In the genomic region with DNA sequence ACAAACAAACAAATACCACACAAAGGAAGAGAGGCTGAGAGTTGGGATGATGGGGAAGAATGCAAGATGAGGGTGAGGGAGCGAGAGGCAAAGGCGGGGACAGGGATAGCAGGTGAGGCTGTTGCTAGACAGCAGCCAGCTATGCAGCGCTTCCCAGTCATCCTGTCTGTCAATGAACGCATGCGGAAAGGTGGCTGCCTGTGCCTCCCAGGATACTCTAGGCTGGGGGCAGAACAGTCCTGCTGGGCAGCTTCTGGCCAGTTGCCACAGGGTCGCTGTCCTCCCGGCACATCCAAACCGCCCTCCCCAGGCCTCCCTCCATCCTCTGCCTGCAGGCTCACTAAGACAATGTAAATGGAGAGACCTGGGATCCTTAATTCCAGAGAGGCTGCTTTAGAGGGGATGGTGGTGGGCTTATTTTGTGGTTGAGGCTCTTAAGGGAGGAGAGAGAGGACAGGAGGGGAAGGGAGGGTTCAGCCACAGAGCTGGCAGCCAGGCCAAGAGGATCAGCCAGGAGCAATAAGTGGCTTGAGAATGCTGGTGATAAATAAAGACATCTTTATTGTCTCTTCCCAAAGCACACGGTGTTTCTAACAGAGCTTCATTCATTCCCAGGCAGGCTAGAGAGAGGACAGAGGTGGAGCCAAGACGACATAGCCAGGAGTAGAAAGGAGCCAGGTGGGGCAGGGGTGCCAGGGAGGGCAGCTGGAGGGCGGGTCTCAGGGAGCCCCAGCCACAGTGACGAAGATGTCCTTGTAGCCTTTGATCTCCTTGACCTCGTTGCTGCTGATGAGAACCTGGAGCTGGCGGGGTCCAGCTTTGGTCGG, we compare ENCODE assay signal across 21 cellular contexts. TPM values are rescaled to one million over a fixed set of nuclear protein-coding genes. Genes with fewer than 3 reads are reported as not detected.
DNase-seq lines count a peak whose midpoint lies in the region; ATAC-seq and TF ChIP-seq lines count a peak whose summit lies in the region.
"Had no signal": no experiment of that assay in that cellular context is flagged by ENCODE, and none has a peak within 500 bp of the region (broad histone marks: within the 10 kb centered on the region; RNA-seq: fewer than 3 reads in every experiment).

No MANE protein-coding gene starts in this region.

- no peak for ATAC-seq in Right ventricle myocardium inferior
- peak in 1 of 4 donors; percentile 15 for ATAC-seq in psoas muscle
- ATAC-seq in HG03442 (IDR thresholded peaks at IDR 0.05; ENCODE audit: unreplicated experiment): no peak
- ATAC-seq in GM18870 (IDR thresholded peaks at IDR 0.05; ENCODE audit: unreplicated experiment): no peak
- ATAC-seq: CD8-positive, alpha-beta T cell; HepG2; PC-3 had no signal

- H3K4me3 ChIP-seq in right atrium auricular region: no peak overlapping the region
- no peak overlapping the region for H3K4me3 ChIP-seq in psoas muscle

- DNase-seq in right atrium auricular region (ENCODE audit: low spot score) (peak; percentile 48), Right ventricle myocardium inferior (ENCODE audit: missing footprints) (no peak), islet precursor cell (peak; percentile 50), psoas muscle (no peak), AG20443 (ENCODE audit: low spot score) (no peak), SKM-1 (lab: John Stamatoyannopoulos, UW; ENCODE audit: unreplicated experiment) (no peak)
- DNase-seq: 8988T; BE2C; CD8-positive, alpha-beta T cell; H7; KBM-7; NCI-H1417; NCI-H187; NCI-H2107; NCI-H510A; PC-3; RPMI8226; SIG-M5 had no signal

- H3K27me3 ChIP-seq in right atrium auricular region (no peaks in the 10 kb centered on the region), psoas muscle (ENCODE audit: insufficient read depth in 3 of 3, low read length in 2 of 3) (no peaks in the 10 kb centered on the region)
- H3K27me3 ChIP-seq: BE2C had no signal

- H3K4me1 ChIP-seq in right atrium auricular region (peaks cover 0 to 7% of the 10 kb centered on the region in 2 donors), psoas muscle (peaks cover 34% of the 10 kb centered on the region)
- H3K4me1 ChIP-seq: BE2C had no signal

- no peaks in the 10 kb centered on the region for H3K36me3 ChIP-seq in right atrium auricular region
- H3K36me3 ChIP-seq in psoas muscle (ENCODE audit: insufficient read depth in 1 of 2, low read depth in 1 of 2): no peaks in the 10 kb centered on the region
- H3K36me3 ChIP-seq: BE2C had no signal

- no peaks in the 10 kb centered on the region for H3K9me3 ChIP-seq in right atrium auricular region
- H3K9me3 ChIP-seq in psoas muscle: peaks cover 3% of the 10 kb centered on the region
- H3K9me3 ChIP-seq: BE2C had no signal

- TF ChIP-seq CTCF in right atrium auricular region (IDR thresholded peaks at IDR 0.05): no peak
- TF ChIP-seq CTCF in psoas muscle (IDR thresholded peaks at IDR 0.05): no peak

- 48 to 58% (median 53%) methylated on average over 15 of the region's 15 CpGs for WGBS in psoas muscle, 3 donors

- H3K27ac ChIP-seq in right atrium auricular region (no peak overlapping the region), psoas muscle (peak overlapping the region; percentile 23)

- intact Hi-C loops in Right ventricle myocardium inferior (cut with DNase I) (no loop called here), psoas muscle (cut with DNase I) (no loop called here)

RNA-seq across cellular contexts. Expression of gene TGM5, which starts 9.2 kb away (rescaled TPM):
- total RNA-seq in right atrium auricular region (under 1 TPM in 1 of 2 donors, not detected in 1; 0.15 TPM), Right ventricle myocardium inferior (not detected), psoas muscle (under 1 TPM in 1 of 4 donors, not detected in 3; 0.78 TPM)
- polyA plus RNA-seq in psoas muscle: under 1 TPM in 2 of 3 donors, not detected in 1; 0.03 to 0.06 TPM
- total RNA-seq: CD8-positive, alpha-beta T cell; H7; PC-3 had no signal

RNA-seq across cellular contexts. Expression of gene TGM7, which starts 26.1 kb away (rescaled TPM):
- total RNA-seq in right atrium auricular region (not detected), Right ventricle myocardium inferior (not detected), psoas muscle (1 to 10 TPM in 1 of 4 donors, under 1 TPM in 1, not detected in 2; 0.86 to 4.8 TPM)
- under 1 TPM; 0.08 to 0.14 (median 0.11) TPM for polyA plus RNA-seq in psoas muscle
- total RNA-seq: CD8-positive, alpha-beta T cell; H7; HepG2; PC-3 had no signal
- polyA plus RNA-seq: HepG2 had no signal

RNA-seq across cellular contexts. Expression of gene LCMT2, which starts 54.4 kb away (rescaled TPM):
- total RNA-seq in right atrium auricular region: 1 to 10 TPM; 4.4 to 8.6 TPM
- total RNA-seq in Right ventricle myocardium inferior: 6.0 TPM
- 1 to 10 TPM; 4.1 to 6.8 (median 5.8) TPM for total RNA-seq in psoas muscle
- 1 to 10 TPM; 2.6 to 7.8 (median 2.7) TPM for polyA plus RNA-seq in psoas muscle

RNA-seq across cellular contexts. Expression of gene EPB42, which starts 55.1 kb away (rescaled TPM):
- 1 to 10 TPM; 1.1 TPM for total RNA-seq in right atrium auricular region
- 0.57 TPM for total RNA-seq in Right ventricle myocardium inferior
- under 1 TPM in 1 of 4 donors, not detected in 3; 0.52 TPM for total RNA-seq in psoas muscle
- not detected for polyA plus RNA-seq in psoas muscle
- total RNA-seq: CD8-positive, alpha-beta T cell; H7; HepG2; PC-3 had no signal
- polyA plus RNA-seq: HepG2 had no signal

Comparison
In these comparisons a context has a peak if more than half of its experiments do, and no peak if none do; other contexts are left out.
1. DNase-seq: peak in right atrium auricular region (single experiment) and islet precursor cell (single experiment); none in Right ventricle myocardium inferior (single experiment), psoas muscle (0 of 2), AG20443 (single experiment) and SKM-1 (single experiment).